In genomic region chr15:79849789-79850188, GRCh38 we compare ENCODE assay signal across 8 cellular contexts. TPM values are rescaled to one million over a fixed set of nuclear protein-coding genes. Genes with fewer than 3 reads are reported as not detected.
DNase-seq lines count a peak whose midpoint lies in the region; ATAC-seq and TF ChIP-seq lines count a peak whose summit lies in the region.

No MANE protein-coding gene starts in this region.

- peak; percentile 65; the same call in 1 of the 2 replicates for ATAC-seq in HCT116
- ATAC-seq in HG02759 (IDR thresholded peaks at IDR 0.05; ENCODE audit: unreplicated experiment) = no peak
- ATAC-seq in HG02973 (IDR thresholded peaks at IDR 0.05; ENCODE audit: unreplicated experiment) = no peak
- ATAC-seq in HG02885 (IDR thresholded peaks at IDR 0.05; ENCODE audit: poor library complexity, unreplicated experiment) = no peak

- DNase-seq in COLO668 (lab: John Stamatoyannopoulos, UW; ENCODE audit: unreplicated experiment) (peak; percentile 5), HCT116 (ENCODE audit: low read depth, low spot score) (no peak), iPS-NIHi11 (ENCODE audit: low spot score) (peak; percentile 53), NCI-H2107 (lab: John Stamatoyannopoulos, UW) (no peak)

- H3K27ac ChIP-seq in HCT116 (ENCODE audit: low read depth, low read length) (no peak overlapping the region), VCaP (peak overlapping the region; percentile 63)

- no peak overlapping the region for H2AFZ ChIP-seq in HCT116 (ENCODE audit: low read depth, low read length, poor library complexity, severe bottlenecking)

- TF ChIP-seq CTCF in HCT116 (IDR thresholded peaks at IDR 0.05 in 2 of 3, conservative IDR thresholded peaks at IDR 0.05 in 1 of 3; ENCODE audit: borderline replicate concordance in 1 of 3, insufficient read depth in 1 of 3, low read depth in 2 of 3, low read length in 2 of 3) (peak; percentile 30 to 68 (median 65); a peak in 5 of 6 replicates), VCaP (conservative IDR thresholded peaks at IDR 0.05) (peak; percentile 96)

- H3K4me3 ChIP-seq in HCT116 (replicated peaks in 1 of 2; ENCODE audit: low read depth in 1 of 2, low read length in 2 of 2) = no peak overlapping the region

- H3K4me2 ChIP-seq in HCT116 (ENCODE audit: low read length) = no peak overlapping the region

- H3K27me3 ChIP-seq in HCT116 (ENCODE audit: insufficient read depth, low read length) = no peaks in the 10 kb centered on the region

- H3K9ac ChIP-seq in HCT116 (ENCODE audit: low read length) = no peak overlapping the region

- no peaks in the 10 kb centered on the region for H4K20me1 ChIP-seq in HCT116 (ENCODE audit: insufficient read depth)

- no peaks in the 10 kb centered on the region for H3K9me3 ChIP-seq in HCT116 (ENCODE audit: control insufficient read depth in 1 of 2, insufficient read depth in 1 of 2, low read depth in 1 of 2, low read length in 2 of 2)

- no peaks in the 10 kb centered on the region; a peak in 1 of 4 replicates for H3K36me3 ChIP-seq in HCT116 (ENCODE audit: control insufficient read depth in 1 of 2, insufficient read depth in 2 of 2, low read length in 2 of 2)

- no TSS peak for BruUV-seq in HCT116 (replicated peaks; lab: Mats Ljungman, UMichigan)

- POLR2A ChIA-PET in HCT116 (lab: Charles Lee) = no interaction called here

- CTCF ChIA-PET in HCT116 (lab: Charles Lee) = interaction anchor here (0.7 to 3.1 kb wide), 8 partner anchors 9 to 510 kb away, joined by 3 to 19 read pairs (median 4); no protein-coding TSS in a partner anchor

- no peaks in the 10 kb centered on the region for H3K9me2 ChIP-seq in HCT116 (ENCODE audit: insufficient read depth)

- 0 out of 2 replicates have a peak, but pooled peaks cover 10% of the 10 kb centered on the region for H3K79me2 ChIP-seq in HCT116 (ENCODE audit: insufficient read depth, low read length)

- TF ChIP-seq RAD21 in HCT116 (IDR thresholded peaks at IDR 0.05; ENCODE audit: low read depth) = peak; percentile 50

- no peak for TF ChIP-seq POLR2A in HCT116 (IDR thresholded peaks at IDR 0.05; ENCODE audit: borderline replicate concordance, extremely low read depth, insufficient read depth, insufficient read length)

- H3K4me1 ChIP-seq in HCT116 (ENCODE audit: control insufficient read depth in 1 of 2, insufficient read depth in 2 of 2, low read length in 2 of 2) = no peaks in the 10 kb centered on the region

- RAD21 ChIA-PET in HCT116 (lab: Charles Lee; ENCODE audit: low non-redundant PET in 1 of 2, low total read pairs in 2 of 2, uncharacterized antibody in 2 of 2, unreplicated experiment in 2 of 2) = no interaction called here

- intact Hi-C loops in HCT116 (cut with micrococcal nuclease) = loop anchor here (1.0 to 10.0 kb wide), 3 partner anchors 252 to 509 kb away; no protein-coding TSS in a partner anchor

TF ChIP-seq in HCT116, 20 proteins besides CTCF, POLR2A, EP300 and RAD21:
- TF ChIP-seq CBX3 (IDR thresholded peaks at IDR 0.05; ENCODE audit: low read depth) = no peak
- TF ChIP-seq JUND (IDR thresholded peaks at IDR 0.05) = no peak
- TF ChIP-seq, protein P1, sequence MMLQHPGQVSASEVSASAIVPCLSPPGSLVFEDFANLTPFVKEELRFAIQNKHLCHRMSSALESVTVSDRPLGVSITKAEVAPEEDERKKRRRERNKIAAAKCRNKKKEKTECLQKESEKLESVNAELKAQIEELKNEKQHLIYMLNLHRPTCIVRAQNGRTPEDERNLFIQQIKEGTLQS (IDR thresholded peaks at IDR 0.05) = no peak
- TF ChIP-seq SRF (IDR thresholded peaks at IDR 0.05; ENCODE audit: low read depth) = no peak
- no peak for TF ChIP-seq FOSL1 (IDR thresholded peaks at IDR 0.05; ENCODE audit: low read depth)
- TF ChIP-seq, protein P2, sequence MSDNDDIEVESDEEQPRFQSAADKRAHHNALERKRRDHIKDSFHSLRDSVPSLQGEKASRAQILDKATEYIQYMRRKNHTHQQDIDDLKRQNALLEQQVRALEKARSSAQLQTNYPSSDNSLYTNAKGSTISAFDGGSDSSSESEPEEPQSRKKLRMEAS (IDR thresholded peaks at IDR 0.05) = no peak
- TF ChIP-seq EZH2phosphoT487 (IDR thresholded peaks at IDR 0.05; ENCODE audit: borderline replicate concordance) = no peak
- TF ChIP-seq SIN3A (IDR thresholded peaks at IDR 0.05; ENCODE audit: low read depth) = no peak
- TF ChIP-seq ELF1 (IDR thresholded peaks at IDR 0.05; ENCODE audit: borderline replicate concordance, low read depth) = no peak
- no peak for TF ChIP-seq SP1 (IDR thresholded peaks at IDR 0.05; ENCODE audit: low read depth)
- TF ChIP-seq, protein P3, sequence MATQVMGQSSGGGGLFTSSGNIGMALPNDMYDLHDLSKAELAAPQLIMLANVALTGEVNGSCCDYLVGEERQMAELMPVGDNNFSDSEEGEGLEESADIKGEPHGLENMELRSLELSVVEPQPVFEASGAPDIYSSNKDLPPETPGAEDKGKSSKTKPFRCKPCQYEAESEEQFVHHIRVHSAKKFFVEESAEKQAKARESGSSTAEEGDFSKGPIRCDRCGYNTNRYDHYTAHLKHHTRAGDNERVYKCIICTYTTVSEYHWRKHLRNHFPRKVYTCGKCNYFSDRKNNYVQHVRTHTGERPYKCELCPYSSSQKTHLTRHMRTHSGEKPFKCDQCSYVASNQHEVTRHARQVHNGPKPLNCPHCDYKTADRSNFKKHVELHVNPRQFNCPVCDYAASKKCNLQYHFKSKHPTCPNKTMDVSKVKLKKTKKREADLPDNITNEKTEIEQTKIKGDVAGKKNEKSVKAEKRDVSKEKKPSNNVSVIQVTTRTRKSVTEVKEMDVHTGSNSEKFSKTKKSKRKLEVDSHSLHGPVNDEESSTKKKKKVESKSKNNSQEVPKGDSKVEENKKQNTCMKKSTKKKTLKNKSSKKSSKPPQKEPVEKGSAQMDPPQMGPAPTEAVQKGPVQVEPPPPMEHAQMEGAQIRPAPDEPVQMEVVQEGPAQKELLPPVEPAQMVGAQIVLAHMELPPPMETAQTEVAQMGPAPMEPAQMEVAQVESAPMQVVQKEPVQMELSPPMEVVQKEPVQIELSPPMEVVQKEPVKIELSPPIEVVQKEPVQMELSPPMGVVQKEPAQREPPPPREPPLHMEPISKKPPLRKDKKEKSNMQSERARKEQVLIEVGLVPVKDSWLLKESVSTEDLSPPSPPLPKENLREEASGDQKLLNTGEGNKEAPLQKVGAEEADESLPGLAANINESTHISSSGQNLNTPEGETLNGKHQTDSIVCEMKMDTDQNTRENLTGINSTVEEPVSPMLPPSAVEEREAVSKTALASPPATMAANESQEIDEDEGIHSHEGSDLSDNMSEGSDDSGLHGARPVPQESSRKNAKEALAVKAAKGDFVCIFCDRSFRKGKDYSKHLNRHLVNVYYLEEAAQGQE (IDR thresholded peaks at IDR 0.05; ENCODE audit: low read depth) = no peak
- no peak for TF ChIP-seq YY1 (IDR thresholded peaks at IDR 0.05; ENCODE audit: extremely low read depth, insufficient replicate concordance, low read depth, low read length)
- no peak for TF ChIP-seq ZFX (IDR thresholded peaks at IDR 0.05)
- TF ChIP-seq CEBPB (IDR thresholded peaks at IDR 0.05; ENCODE audit: low read depth) = no peak
- no peak for TF ChIP-seq TCF7L2 (IDR thresholded peaks at IDR 0.05; ENCODE audit: borderline replicate concordance, extremely low read depth, insufficient read depth, insufficient read length)

RNA-seq across cellular contexts. Expression of gene MTHFS, which starts 47.0 kb away (rescaled TPM):
- 30.5 TPM for total RNA-seq in HCT116 (2021; ENCODE audit: unreplicated experiment)
- polyA plus RNA-seq in HCT116 (2012) = 32.7 and 38.7 TPM in 2 replicates

Comparison
In these comparisons a context has a peak if more than half of its experiments do, and no peak if none do; other contexts are left out.
1. DNase-seq: peak in COLO668 (single experiment) and iPS-NIHi11 (single experiment); none in HCT116 (single experiment) and NCI-H2107 (single experiment).